ENCODE assay signal across 1 cellular context in the genomic region with DNA sequence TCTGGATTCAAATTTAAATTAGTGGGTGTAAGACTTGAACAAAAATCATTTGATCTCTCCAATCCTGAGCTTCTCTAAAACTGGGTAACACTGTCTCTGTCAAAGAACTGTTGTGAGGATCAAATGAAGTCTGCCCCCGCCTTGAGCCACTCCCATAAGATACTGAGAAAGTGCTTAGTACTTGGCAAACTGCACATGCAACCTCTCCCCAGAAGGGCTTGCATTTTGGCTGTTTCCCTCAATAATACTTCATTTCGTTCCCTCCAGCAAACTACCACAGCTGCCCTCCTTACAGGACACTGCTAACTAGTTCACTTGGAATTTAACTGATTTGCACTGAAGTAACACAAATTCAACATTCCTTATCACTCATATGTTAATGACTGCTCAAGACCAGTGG.
TF ChIP-seq lines count a peak whose summit lies in the region.

No MANE protein-coding gene starts in this region.

TF ChIP-seq in H1, 55 proteins besides CTCF, POLR2A, EP300 and RAD21:
- no peak for TF ChIP-seq RXRA (IDR thresholded peaks at IDR 0.05; ENCODE audit: insufficient read depth, low read depth, low read length)
- no peak for TF ChIP-seq FOSL1 (IDR thresholded peaks at IDR 0.05; ENCODE audit: insufficient read depth, low read depth, low read length)
- no peak for TF ChIP-seq JUN (IDR thresholded peaks at IDR 0.05; ENCODE audit: low read depth, low read length)
- no peak for TF ChIP-seq CEBPB (IDR thresholded peaks at IDR 0.05; ENCODE audit: low read depth, low read length)
- TF ChIP-seq BRCA1 (IDR thresholded peaks at IDR 0.05; ENCODE audit: low read depth, low read length), result no peak
- TF ChIP-seq JUND (IDR thresholded peaks at IDR 0.05; ENCODE audit: low read length), result no peak
- no peak for TF ChIP-seq NANOG (IDR thresholded peaks at IDR 0.05; ENCODE audit: insufficient read depth, low read depth, low read length, poor library complexity, severe bottlenecking)
- TF ChIP-seq SP4 (IDR thresholded peaks at IDR 0.05; ENCODE audit: low read length), result no peak
- no peak for TF ChIP-seq SP2 (IDR thresholded peaks at IDR 0.05; ENCODE audit: low read length)
- no peak for TF ChIP-seq CHD1 (IDR thresholded peaks at IDR 0.05; ENCODE audit: low read depth, low read length)
- no peak for TF ChIP-seq SP1 (IDR thresholded peaks at IDR 0.05; ENCODE audit: low read depth, low read length)
- no peak for TF ChIP-seq EGR1 (IDR thresholded peaks at IDR 0.05; ENCODE audit: borderline replicate concordance, low read depth, low read length)
TF ChIP-seq in H1: peak in this region for 0.
